In genomic region chr5:91219141-91219802, GRCh38 we compare ENCODE assay signal across 8 cellular contexts.
DNase-seq lines count a peak whose midpoint lies in the region; ATAC-seq and TF ChIP-seq lines count a peak whose summit lies in the region.

No MANE protein-coding gene starts in this region.

- H3K18ac ChIP-seq in trophoblast cell (ENCODE audit: low read length) = no peak overlapping the region

- H2AK5ac ChIP-seq in trophoblast cell (ENCODE audit: low read length) = no peak overlapping the region

- H3K9me3 Mint-ChIP-seq in Calu3 (ENCODE audit: low read depth, unreplicated experiment) = peaks cover 8% of the 10 kb centered on the region
- H3K9me3 Mint-ChIP-seq in activated T-cell treated with anti-CD3 and anti-CD28 coated beads, Interleukin-2, amount 50 U/mL, for 24 hours = no peaks in the 10 kb centered on the region
- H3K9me3 Mint-ChIP-seq in osteocyte (ENCODE audit: unreplicated experiment) = no peaks in the 10 kb centered on the region

- CTCF ChIA-PET in Calu3 (lab: Charles Lee) = interaction anchor here (0.6 to 2.7 kb wide), 13 partner anchors 10 to 357 kb away, joined by 3 to 35 read pairs (median 4); partner anchors contain the start of gene ARRDC3

- no peak overlapping the region for H3K23ac ChIP-seq in trophoblast cell (ENCODE audit: low read length)

- H4K8ac ChIP-seq in trophoblast cell (ENCODE audit: low read depth, low read length) = no peak overlapping the region

- H3K36me3 Mint-ChIP-seq in Calu3 (ENCODE audit: insufficient read depth, unreplicated experiment) = no peaks in the 10 kb centered on the region
- no peaks in the 10 kb centered on the region for H3K36me3 Mint-ChIP-seq in activated T-cell treated with anti-CD3 and anti-CD28 coated beads, Interleukin-2, amount 50 U/mL, for 24 hours (ENCODE audit: low read depth)
- no peaks in the 10 kb centered on the region for H3K36me3 Mint-ChIP-seq in osteocyte (ENCODE audit: unreplicated experiment)

- H2BK120ac ChIP-seq in trophoblast cell (ENCODE audit: insufficient read depth, low read length, poor library complexity) = no peak overlapping the region

- H2BK12ac ChIP-seq in trophoblast cell (ENCODE audit: low read length) = peak overlapping the region; percentile 62

- TF ChIP-seq CTCF in Calu3 (IDR thresholded peaks at IDR 0.05; ENCODE audit: unreplicated experiment) = no peak
- TF ChIP-seq CTCF in fibroblast of lung (conservative IDR thresholded peaks at IDR 0.05 in 1 of 2, IDR thresholded peaks at IDR 0.05 in 1 of 2; ENCODE audit: low read depth in 1 of 2, low read length in 2 of 2) = no peak
- TF ChIP-seq CTCF in osteocyte (IDR thresholded peaks at IDR 0.05) = no peak

- H3K79me2 ChIP-seq in fibroblast of lung (ENCODE audit: control insufficient read depth, insufficient read depth, low read length) = no peaks in the 10 kb centered on the region
- H3K79me2 ChIP-seq in trophoblast cell (ENCODE audit: control insufficient read depth, insufficient read depth, low read length, poor library complexity) = no peaks in the 10 kb centered on the region

- DNase-seq in Calu3 (peak; percentile 55), NCI-H69 (lab: John Stamatoyannopoulos, UW) (peak; percentile 71), fibroblast of lung (ENCODE audit: low read depth in 2 of 2) (peak; percentile 81 to 90), trophoblast cell (peak; percentile 85 to 90), osteocyte (ENCODE audit: extremely low spot score, unreplicated experiment) (no peak)
- no peak for DNase-seq in activated T-cell treated with anti-CD3 and anti-CD28 coated beads, Interleukin-2, amount 50 U/mL, for 24 hours
- no peak for DNase-seq in effector CD8-positive, alpha-beta T cell (lab: John Stamatoyannopoulos, UW)

- no peaks in the 10 kb centered on the region for H3K36me3 ChIP-seq in fibroblast of lung (ENCODE audit: control insufficient read depth, insufficient read depth, low read length)
- H3K36me3 ChIP-seq in trophoblast cell (ENCODE audit: control insufficient read depth in 1 of 2, insufficient read depth in 2 of 2, low read length in 2 of 2) = no peaks in the 10 kb centered on the region

- BruUV-seq in Calu3 (replicated peaks; lab: Mats Ljungman, UMichigan) = no TSS peak

- peak overlapping the region; percentile 51 for H3K27ac Mint-ChIP-seq in Calu3 (ENCODE audit: unreplicated experiment)
- no peak overlapping the region for H3K27ac Mint-ChIP-seq in activated T-cell treated with anti-CD3 and anti-CD28 coated beads, Interleukin-2, amount 50 U/mL, for 24 hours
- no peak overlapping the region for H3K27ac Mint-ChIP-seq in osteocyte (ENCODE audit: unreplicated experiment)

- H3K4me3 ChIP-seq in fibroblast of lung (replicated peaks in 1 of 4; ENCODE audit: control extremely low read depth in 1 of 4, insufficient read depth in 1 of 4, low read depth in 3 of 4, low read length in 4 of 4) (no peak overlapping the region), trophoblast cell (ENCODE audit: low read depth, low read length) (no peak overlapping the region)

- H4K20me1 ChIP-seq in fibroblast of lung (ENCODE audit: control insufficient read depth, extremely low read depth, insufficient read depth, low read length) = no peaks in the 10 kb centered on the region

- H3K27me3 Mint-ChIP-seq in Calu3 (ENCODE audit: unreplicated experiment) = no peaks in the 10 kb centered on the region
- peaks cover 11% of the 10 kb centered on the region for H3K27me3 Mint-ChIP-seq in activated T-cell treated with anti-CD3 and anti-CD28 coated beads, Interleukin-2, amount 50 U/mL, for 24 hours
- H3K27me3 Mint-ChIP-seq in osteocyte (ENCODE audit: unreplicated experiment) = no peaks in the 10 kb centered on the region

- no peak overlapping the region for H3K27ac ChIP-seq in fibroblast of lung (ENCODE audit: insufficient read depth, low read length)
- H3K27ac ChIP-seq in trophoblast cell (ENCODE audit: low read depth, low read length) = peak overlapping the region; percentile 39

- no peak overlapping the region for H4K91ac ChIP-seq in trophoblast cell (ENCODE audit: low read depth, low read length)

- peaks cover 3% of the 10 kb centered on the region for H3K79me1 ChIP-seq in trophoblast cell (ENCODE audit: low read length)

- peak overlapping the region; percentile 54 for H2BK5ac ChIP-seq in trophoblast cell (ENCODE audit: low read depth, low read length, poor library complexity)

- H3K9me3 ChIP-seq in fibroblast of lung (ENCODE audit: control insufficient read depth, insufficient read depth, low read depth, low read length) (no peaks in the 10 kb centered on the region), trophoblast cell (ENCODE audit: insufficient read depth, low read depth, low read length) (no peaks in the 10 kb centered on the region)

- H3K9ac ChIP-seq in fibroblast of lung (ENCODE audit: insufficient read depth, low read length) (no peak overlapping the region), trophoblast cell (ENCODE audit: low read length) (no peak overlapping the region)

- H3K4me2 ChIP-seq in fibroblast of lung (ENCODE audit: extremely low read depth, insufficient read depth, low read length) = peak overlapping the region; percentile 54
- H3K4me2 ChIP-seq in trophoblast cell (ENCODE audit: low read length) = no peak overlapping the region

- peaks cover 39% of the 10 kb centered on the region for H3K4me1 Mint-ChIP-seq in Calu3 (ENCODE audit: low read depth, unreplicated experiment)
- no peaks in the 10 kb centered on the region for H3K4me1 Mint-ChIP-seq in activated T-cell treated with anti-CD3 and anti-CD28 coated beads, Interleukin-2, amount 50 U/mL, for 24 hours (ENCODE audit: low read depth)
- H3K4me1 Mint-ChIP-seq in osteocyte (ENCODE audit: unreplicated experiment) = no peaks in the 10 kb centered on the region

- no peak overlapping the region for H3K4ac ChIP-seq in trophoblast cell (ENCODE audit: low read depth, low read length)

- no peak for ATAC-seq in HG02571 (IDR thresholded peaks at IDR 0.05; ENCODE audit: unreplicated experiment)

- no peak overlapping the region for H3K14ac ChIP-seq in trophoblast cell (ENCODE audit: low read length)

- H4K12ac ChIP-seq in trophoblast cell (ENCODE audit: low read depth, low read length) = no peak overlapping the region

- peak overlapping the region; percentile 42 for H2AFZ ChIP-seq in fibroblast of lung (ENCODE audit: low read length)
- H2AFZ ChIP-seq in trophoblast cell (ENCODE audit: insufficient read depth, low read length, poor library complexity) = no peak overlapping the region

- no peak overlapping the region for H3K4me3 Mint-ChIP-seq in Calu3 (ENCODE audit: low read depth, unreplicated experiment)
- H3K4me3 Mint-ChIP-seq in activated T-cell treated with anti-CD3 and anti-CD28 coated beads, Interleukin-2, amount 50 U/mL, for 24 hours = no peak overlapping the region
- H3K4me3 Mint-ChIP-seq in osteocyte (ENCODE audit: unreplicated experiment) = no peak overlapping the region

- no peaks in the 10 kb centered on the region for H3K4me1 ChIP-seq in fibroblast of lung (ENCODE audit: control insufficient read depth, extremely low read depth, insufficient read depth, low read length)
- H3K4me1 ChIP-seq in trophoblast cell (ENCODE audit: control insufficient read depth in 1 of 2, insufficient read depth in 2 of 2, low read length in 2 of 2) = peaks cover 0 to 2% of the 10 kb centered on the region in 2 experiments

- WGBS in trophoblast cell (ENCODE audit: extremely low coverage, insufficient coverage, insufficient read length) = no CpG with 5 or more reads among the region's 4 CpGs

- H3K27me3 ChIP-seq in fibroblast of lung (ENCODE audit: control insufficient read depth, insufficient read depth, low read length) (no peaks in the 10 kb centered on the region), trophoblast cell (ENCODE audit: insufficient read depth, low read length) (no peaks in the 10 kb centered on the region)

- intact Hi-C loops in Calu3 (cut with micrococcal nuclease; ENCODE audit: unreplicated experiment) = loop anchor here (1.0 to 2.0 kb wide), 3 partner anchors 56 to 287 kb away; no protein-coding TSS in a partner anchor

Comparison
In these comparisons a context has a peak if more than half of its experiments do, and no peak if none do; other contexts are left out.
1. DNase-seq: peak in Calu3 (single experiment), NCI-H69 (single experiment), fibroblast of lung (2 of 2) and trophoblast cell (2 of 2); none in activated T-cell treated with anti-CD3 and anti-CD28 coated beads, Interleukin-2, amount 50 U/mL, for 24 hours (single experiment), osteocyte (single experiment) and effector CD8-positive, alpha-beta T cell (single experiment).